Comparison of ENCODE assay signal across 1 cellular context in genomic region chr16:57132470-57132869, GRCh38.
TF ChIP-seq lines count a peak whose summit lies in the region.

No MANE protein-coding gene starts in this region.

TF ChIP-seq in HepG2, 621 proteins besides CTCF, POLR2A, EP300 and RAD21:
- TF ChIP-seq ELK4 (CRISPR knock-in tag; IDR thresholded peaks at IDR 0.05; ENCODE audit: borderline replicate concordance) (no peak), ZNF629 (CRISPR knock-in tag; conservative IDR thresholded peaks at IDR 0.05) (peak; percentile 54; the same call in 1 of the 2 replicates), TOPORS (CRISPR knock-in tag; IDR thresholded peaks at IDR 0.05) (no peak), FOSL1 (CRISPR knock-in tag; IDR thresholded peaks at IDR 0.05; ENCODE audit: borderline replicate concordance) (no peak), SOX13 (IDR thresholded peaks at IDR 0.05) (no peak), SOX13 (CRISPR knock-in tag; conservative IDR thresholded peaks at IDR 0.05 in 1 of 2, IDR thresholded peaks at IDR 0.05 in 1 of 2) (peak in 1 of 2 experiments; percentile 29; a peak in 2 of 4 replicates), ATF4 (CRISPR knock-in tag; IDR thresholded peaks at IDR 0.05) (no peak), ATF7-NPFF (CRISPR knock-in tag; IDR thresholded peaks at IDR 0.05; ENCODE audit: low read depth) (no peak), YY1 (IDR thresholded peaks at IDR 0.05; ENCODE audit: insufficient read depth, insufficient replicate concordance, low read depth, low read length) (no peak), BRCA1 (CRISPR knock-in tag; IDR thresholded peaks at IDR 0.05) (no peak), PATZ1 (CRISPR knock-in tag; IDR thresholded peaks at IDR 0.05) (peak; percentile 13; the same call in 1 of the 2 replicates), STAT6 (CRISPR knock-in tag; IDR thresholded peaks at IDR 0.05; ENCODE audit: borderline replicate concordance) (no peak), PAXIP1 (CRISPR knock-in tag; conservative IDR thresholded peaks at IDR 0.05) (0 out of 2 replicates have a peak, but pooled peaks have one; percentile 32)
